1 cellular context compared by ENCODE assay signal in genomic region chr13:72195044-72195704, GRCh38.
A peak's percentile ranks its signal among the peaks of the same experiment; 100 is the strongest.
TF ChIP-seq lines count a peak whose summit lies in the region.

No MANE protein-coding gene starts in this region.

TF ChIP-seq in neural cell, 6 proteins besides CTCF, POLR2A, EP300 and RAD21 (continued from another document):
- TF ChIP-seq REST (IDR thresholded peaks at IDR 0.05; ENCODE audit: borderline replicate concordance) = peak; percentile 44
- no peak for TF ChIP-seq EZH2 (IDR thresholded peaks at IDR 0.05; ENCODE audit: borderline replicate concordance, insufficient read depth, low read length, poor library complexity, severe bottlenecking)
- TF ChIP-seq SMC3 (conservative IDR thresholded peaks at IDR 0.05; ENCODE audit: poor library complexity) = no peak
